Comparison of ENCODE assay signal across 23 cellular contexts in the genomic region with DNA sequence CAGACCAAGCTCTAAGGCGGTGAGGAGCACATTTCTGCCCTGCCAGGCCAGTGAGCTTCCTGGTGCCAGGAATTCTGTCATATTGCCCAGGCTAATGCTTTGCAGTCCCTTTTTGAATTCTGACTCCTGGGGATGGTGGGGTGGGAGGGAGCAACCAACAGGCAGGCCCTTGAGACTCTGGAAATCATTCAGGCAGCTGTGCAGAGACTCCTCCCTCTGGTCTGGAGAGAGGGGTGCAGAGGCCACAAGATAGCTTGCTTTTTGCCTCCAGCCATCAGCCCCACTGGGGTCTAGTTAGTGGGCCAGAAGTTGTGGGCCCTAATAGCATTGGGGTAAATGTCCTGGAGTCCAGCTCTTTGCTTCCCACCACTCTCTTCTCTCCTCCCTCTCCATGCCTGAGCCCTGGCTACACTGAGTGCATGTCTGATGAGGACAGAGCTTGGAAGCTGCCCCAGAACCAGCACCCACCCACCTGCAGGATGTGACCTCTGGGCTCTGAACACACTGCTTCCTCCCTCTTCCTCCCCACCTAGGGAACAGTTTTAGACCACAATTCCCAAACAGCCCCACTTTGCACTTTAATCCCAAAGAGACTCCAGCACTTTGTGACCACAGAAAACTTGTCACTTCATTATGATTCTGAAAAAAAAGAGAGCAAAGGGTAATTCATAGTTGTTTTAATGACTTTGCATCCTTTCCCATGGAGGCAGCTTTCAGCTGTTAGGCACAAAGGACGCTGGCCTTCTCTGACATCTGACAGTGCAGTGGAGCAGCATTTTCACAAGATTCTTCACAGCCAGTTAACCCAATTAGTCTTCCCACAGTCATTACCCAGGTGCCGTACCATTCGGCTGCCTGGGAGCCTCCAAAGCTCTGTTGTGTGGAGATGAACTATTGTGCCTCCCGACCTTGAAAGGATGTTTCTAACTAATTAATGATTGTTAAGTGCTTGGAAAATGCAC.
DNase-seq lines count a peak whose midpoint lies in the region; ATAC-seq and TF ChIP-seq lines count a peak whose summit lies in the region.
"Had no signal": no experiment of that assay in that cellular context is flagged by ENCODE, and none has a peak within 500 bp of the region (broad histone marks: within the 10 kb centered on the region; RNA-seq: fewer than 3 reads in every experiment).

No MANE protein-coding gene starts in this region.

- peak overlapping the region; percentile 96 for H3K27ac Mint-ChIP-seq in neural crest cell (ENCODE audit: unreplicated experiment)
- H3K27ac Mint-ChIP-seq: activated naive CD8-positive, alpha-beta T cell treated with anti-CD3 and anti-CD28 coated beads for 36 hours; activated T-helper 1 cell treated with anti-CD3 and anti-CD28 coated beads, Interleukin-12 subunit alpha, Interleukin-12 subunit beta, Interleukin-2, Interleukin-4 antibody, amounts not matched to agents 30 ng/mL and 10 ng/mL and 1 ng/mL, durations not matched to agents 14 hours and 24 hours and 36 hours; T-helper 2 cell treated with Interferon-gamma antibody and Interleukin-4, amounts not matched to agents 5 μg/mL and 100 μg/mL, for 36 hours; type B pancreatic cell had no signal

- no peak overlapping the region for H2BK15ac ChIP-seq in mesenchymal stem cell (ENCODE audit: low read depth, poor library complexity, severe bottlenecking)

- no peak overlapping the region for H2BK12ac ChIP-seq in mesenchymal stem cell (ENCODE audit: low read length in 2 of 2)

- H3K9ac ChIP-seq in BLaER1 treated with 17β-estradiol and CSF1 and Interleukin-3, amounts not matched to agents 10 nM and 100 nM, result no peak overlapping the region
- H3K9ac ChIP-seq in mesenchymal stem cell (ENCODE audit: low read length), result no peak overlapping the region

- H3K4me1 ChIP-seq in BLaER1 treated with 17β-estradiol and CSF1 and Interleukin-3, amounts not matched to agents 10 nM and 100 nM, result peaks cover 29 to 61% (median 54%) of the 10 kb centered on the region in 10 experiments
- peaks cover 0 to 27% (median 9%) of the 10 kb centered on the region in 3 donors for H3K4me1 ChIP-seq in gastroesophageal sphincter
- peaks cover 12% of the 10 kb centered on the region for H3K4me1 ChIP-seq in mesenchymal stem cell (ENCODE audit: control insufficient read depth, insufficient read depth, low read depth, low read length)
- H3K4me1 ChIP-seq: A549, esophagus squamous epithelium had no signal

- no peak overlapping the region for H2AFZ ChIP-seq in mesenchymal stem cell (ENCODE audit: low read depth, low read length)

- no peaks in the 10 kb centered on the region for H3K9me3 Mint-ChIP-seq in neural crest cell
- H3K9me3 Mint-ChIP-seq: activated naive CD8-positive, alpha-beta T cell treated with anti-CD3 and anti-CD28 coated beads for 36 hours; activated T-helper 1 cell treated with anti-CD3 and anti-CD28 coated beads, Interleukin-12 subunit alpha, Interleukin-12 subunit beta, Interleukin-2, Interleukin-4 antibody, amounts not matched to agents 30 ng/mL and 10 ng/mL and 1 ng/mL, durations not matched to agents 14 hours and 24 hours and 36 hours; CD4-positive, CD25-positive, alpha-beta regulatory T cell; T-helper 2 cell treated with Interferon-gamma antibody and Interleukin-4, amounts not matched to agents 5 μg/mL and 100 μg/mL, for 36 hours; type B pancreatic cell had no signal

- no peak overlapping the region for H3K18ac ChIP-seq in mesenchymal stem cell (ENCODE audit: low read depth in 1 of 2, low read length in 2 of 2)

- peak; percentile 66 for ATAC-seq in gastroesophageal sphincter
- ATAC-seq: A549 had no signal

- no peaks in the 10 kb centered on the region for H3K36me3 ChIP-seq in BLaER1 treated with 17β-estradiol and CSF1 and Interleukin-3, amounts not matched to agents 10 nM and 100 nM
- H3K36me3 ChIP-seq in gastroesophageal sphincter (no peaks in the 10 kb centered on the region), mesenchymal stem cell (ENCODE audit: control insufficient read depth in 1 of 2, insufficient read depth in 2 of 2, low read depth in 1 of 2, low read length in 2 of 2) (peaks cover 0 to 7% of the 10 kb centered on the region in 2 experiments)
- H3K36me3 ChIP-seq: esophagus squamous epithelium had no signal

- H2AK5ac ChIP-seq in mesenchymal stem cell (ENCODE audit: low read length, severe bottlenecking), result no peak overlapping the region

- no peak overlapping the region for H3K23ac ChIP-seq in mesenchymal stem cell (ENCODE audit: low read length in 2 of 2)

- H3K27me3 ChIP-seq in BLaER1 treated with 17β-estradiol and CSF1 and Interleukin-3, amounts not matched to agents 10 nM and 100 nM, result no peaks in the 10 kb centered on the region
- H3K27me3 ChIP-seq in gastroesophageal sphincter (no peaks in the 10 kb centered on the region), mesenchymal stem cell (ENCODE audit: control insufficient read depth in 1 of 2, insufficient read depth in 1 of 2, low read length in 2 of 2) (no peaks in the 10 kb centered on the region)
- H3K27me3 ChIP-seq: esophagus squamous epithelium had no signal

- H3K27ac ChIP-seq in BLaER1 treated with 17β-estradiol and CSF1 and Interleukin-3, amounts not matched to agents 10 nM and 100 nM, result no peak overlapping the region; a peak in 1 of 22 replicates
- peak overlapping the region in 2 of 4 donors; percentile 20 to 34 for H3K27ac ChIP-seq in gastroesophageal sphincter
- no peak overlapping the region for H3K27ac ChIP-seq in mesenchymal stem cell (ENCODE audit: low read length, poor library complexity, severe bottlenecking)
- H3K27ac ChIP-seq: A549 had no signal

- no peak for TF ChIP-seq EP300 in gastroesophageal sphincter (IDR thresholded peaks at IDR 0.05)

- H3K14ac ChIP-seq in mesenchymal stem cell (ENCODE audit: low read length in 2 of 2), result no peak overlapping the region

- H3K9me3 ChIP-seq in BLaER1 treated with 17β-estradiol and CSF1 and Interleukin-3, amounts not matched to agents 10 nM and 100 nM (replicated peaks in 1 of 11), result no peaks in the 10 kb centered on the region
- no peaks in the 10 kb centered on the region for H3K9me3 ChIP-seq in gastroesophageal sphincter
- H3K9me3 ChIP-seq in mesenchymal stem cell (ENCODE audit: control insufficient read depth, low read length), result no peaks in the 10 kb centered on the region
- H3K9me3 ChIP-seq: A549, esophagus squamous epithelium had no signal

- H3K4me3 Mint-ChIP-seq in neural crest cell, result peak overlapping the region; percentile 3
- H3K4me3 Mint-ChIP-seq: activated naive CD8-positive, alpha-beta T cell treated with anti-CD3 and anti-CD28 coated beads for 36 hours; activated T-helper 1 cell treated with anti-CD3 and anti-CD28 coated beads, Interleukin-12 subunit alpha, Interleukin-12 subunit beta, Interleukin-2, Interleukin-4 antibody, amounts not matched to agents 30 ng/mL and 10 ng/mL and 1 ng/mL, durations not matched to agents 14 hours and 24 hours and 36 hours; CD4-positive, CD25-positive, alpha-beta regulatory T cell; T-helper 2 cell treated with Interferon-gamma antibody and Interleukin-4, amounts not matched to agents 5 μg/mL and 100 μg/mL, for 36 hours; type B pancreatic cell had no signal

- 33 to 73% methylated on average over 1 to 4 of the region's 5 CpGs for WGBS in gastroesophageal sphincter (ENCODE audit: low coverage in 1 of 2), 2 donors
- WGBS in mesenchymal stem cell, result 81% methylated on average over 5 of the region's 5 CpGs

- H3K4me3 ChIP-seq in BLaER1 treated with 17β-estradiol and CSF1 and Interleukin-3, amounts not matched to agents 10 nM and 100 nM, result no peak overlapping the region
- H3K4me3 ChIP-seq in gastroesophageal sphincter, result no peak overlapping the region
- no peak overlapping the region for H3K4me3 ChIP-seq in mesenchymal stem cell (ENCODE audit: insufficient read depth in 1 of 2, low read depth in 1 of 2, low read length in 2 of 2)
- H3K4me3 ChIP-seq: A549, esophagus squamous epithelium had no signal

- H4K20me1 ChIP-seq in BLaER1 treated with 17β-estradiol and CSF1 and Interleukin-3, amounts not matched to agents 10 nM and 100 nM, result no peaks in the 10 kb centered on the region

- peak overlapping the region in 10 of 11 experiments; percentile 16 to 66 (median 46); a peak in 17 of 22 replicates for H3K4me2 ChIP-seq in BLaER1 treated with 17β-estradiol and CSF1 and Interleukin-3, amounts not matched to agents 10 nM and 100 nM
- no peak overlapping the region for H3K4me2 ChIP-seq in mesenchymal stem cell (ENCODE audit: low read length, poor library complexity, severe bottlenecking)
- H3K4me2 ChIP-seq: A549 had no signal

- no peak for TF ChIP-seq POLR2A in gastroesophageal sphincter (IDR thresholded peaks at IDR 0.05)

- H3K79me1 ChIP-seq in mesenchymal stem cell (replicated peaks; ENCODE audit: low read length, poor library complexity, severe bottlenecking), result peaks cover 26% of the 10 kb centered on the region

- no peak overlapping the region for H2BK120ac ChIP-seq in mesenchymal stem cell (ENCODE audit: low read depth, low read length)

- no peaks in the 10 kb centered on the region for H3K27me3 Mint-ChIP-seq in neural crest cell (ENCODE audit: low read depth)
- H3K27me3 Mint-ChIP-seq: activated naive CD8-positive, alpha-beta T cell treated with anti-CD3 and anti-CD28 coated beads for 36 hours had no signal

- no peaks in the 10 kb centered on the region for H3K36me3 Mint-ChIP-seq in neural crest cell (ENCODE audit: low read depth)
- H3K36me3 Mint-ChIP-seq: activated naive CD8-positive, alpha-beta T cell treated with anti-CD3 and anti-CD28 coated beads for 36 hours; CD4-positive, CD25-positive, alpha-beta regulatory T cell had no signal

- peaks cover 41% of the 10 kb centered on the region for H3K4me1 Mint-ChIP-seq in neural crest cell
- H3K4me1 Mint-ChIP-seq: CD4-positive, CD25-positive, alpha-beta regulatory T cell had no signal

- DNase-seq in NCI-H82 treated with DMSO at 0.1 percent for 48 hours (lab: John Stamatoyannopoulos, UW; ENCODE audit: unreplicated experiment), result peak; percentile 35
- no peak for DNase-seq in neural crest cell (ENCODE audit: low read depth, low spot score)
- no peak for DNase-seq in mesenchymal stem cell
- DNase-seq in UCSD-AML1 (lab: John Stamatoyannopoulos, UW; ENCODE audit: unreplicated experiment), result no peak
- no peak for DNase-seq in NCI-H146 (lab: John Stamatoyannopoulos, UW)
- no peak for DNase-seq in kidney tubule cell (ENCODE audit: low spot score)
- DNase-seq: activated CD4-positive, alpha-beta T cell treated with anti-CD3 and anti-CD28 coated beads for 1 hour; activated naive CD8-positive, alpha-beta T cell treated with anti-CD3 and anti-CD28 coated beads for 36 hours; CD4-positive, CD25-positive, alpha-beta regulatory T cell; DMS53; effector CD4-positive, alpha-beta T cell; esophagus squamous epithelium; MV-4-11; NCI-H2081; NCI-H524; SHP77 treated with DMSO at 0.1 percent for 48 hours; stimulated activated naive CD4-positive, alpha-beta T cell treated with Interleukin-2 at 50 U/mL for 16 hours had no signal

- no peak overlapping the region for H3K4ac ChIP-seq in mesenchymal stem cell (ENCODE audit: low read depth in 1 of 2, low read length in 2 of 2)

- no peak for TF ChIP-seq CTCF in gastroesophageal sphincter (IDR thresholded peaks at IDR 0.05)
- TF ChIP-seq CTCF in neural crest cell (conservative IDR thresholded peaks at IDR 0.05), result no peak

- no peak overlapping the region for H4K91ac ChIP-seq in mesenchymal stem cell (ENCODE audit: low read length)

- H4K8ac ChIP-seq in mesenchymal stem cell (ENCODE audit: low read length), result no peak overlapping the region

- no peak overlapping the region for H2BK5ac ChIP-seq in mesenchymal stem cell (ENCODE audit: low read depth, low read length, poor library complexity, severe bottlenecking)
